Comparison of ENCODE assay signal across 21 cellular contexts in the genomic region with DNA sequence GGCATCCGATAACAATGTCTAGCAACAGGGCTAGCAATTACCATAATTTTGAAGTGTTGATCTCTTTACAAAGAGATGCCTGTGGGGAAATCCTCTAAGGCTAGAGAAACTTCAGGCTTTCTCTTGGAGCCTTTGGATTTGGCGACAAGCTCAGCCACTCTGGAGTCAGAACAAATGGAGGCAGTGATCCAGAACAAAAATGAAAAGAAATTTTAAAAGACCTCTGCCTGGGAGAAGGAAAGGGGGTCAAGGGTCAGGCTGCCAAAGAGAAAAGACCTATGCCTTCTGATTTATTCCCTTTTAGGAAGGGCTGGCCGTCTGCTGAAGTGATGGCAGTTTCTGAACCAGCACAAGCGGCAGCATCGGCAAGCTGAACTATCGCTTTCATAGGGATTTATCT.
DNase-seq lines count a peak whose midpoint lies in the region; ATAC-seq and TF ChIP-seq lines count a peak whose summit lies in the region.
"Had no signal": no experiment of that assay in that cellular context is flagged by ENCODE, and none has a peak within 500 bp of the region (broad histone marks: within the 10 kb centered on the region; RNA-seq: fewer than 3 reads in every experiment).

No MANE protein-coding gene starts in this region.

- H3K36me3 Mint-ChIP-seq in nephron (ENCODE audit: low read depth) (no peaks in the 10 kb centered on the region), type B pancreatic cell (no peaks in the 10 kb centered on the region)
- H3K36me3 Mint-ChIP-seq: CD4-positive, alpha-beta memory T cell; naive B cell had no signal

- H3K9me3 Mint-ChIP-seq in nephron, result no peaks in the 10 kb centered on the region
- no peaks in the 10 kb centered on the region for H3K9me3 Mint-ChIP-seq in type B pancreatic cell
- H3K9me3 Mint-ChIP-seq: activated T-cell treated with anti-CD3 and anti-CD28 coated beads, Interleukin-2, amount 50 U/mL, for 24 hours; CD4-positive, alpha-beta memory T cell; dendritic cell treated with granulocyte-macrophage colony-stimulating factor and Interleukin-4, amounts not matched to agents 40 ng/mL and 50 ng/mL, for 4 days; naive B cell; T-helper 1 cell treated with Interleukin-12 subunit alpha and Interleukin-12 subunit beta and Interleukin-4 antibody, amounts not matched to agents 30 μg/mL and 1 μg/mL, for 36 hours had no signal

- peaks cover 34% of the 10 kb centered on the region for H3K4me1 Mint-ChIP-seq in nephron
- peaks cover 15% of the 10 kb centered on the region for H3K4me1 Mint-ChIP-seq in type B pancreatic cell (ENCODE audit: unreplicated experiment)
- H3K4me1 Mint-ChIP-seq: naive B cell had no signal

- peaks cover 5% of the 10 kb centered on the region for H3K27me3 Mint-ChIP-seq in nephron (ENCODE audit: low read depth)
- H3K27me3 Mint-ChIP-seq in type B pancreatic cell, result no peaks in the 10 kb centered on the region

- no peak for ATAC-seq in GM21576 (IDR thresholded peaks at IDR 0.05; ENCODE audit: unreplicated experiment)
- ATAC-seq: Panc1 had no signal

- H3K27ac Mint-ChIP-seq in nephron (peak overlapping the region; percentile 42 to 93 (median 80)), type B pancreatic cell (no peak overlapping the region)
- H3K27ac Mint-ChIP-seq: activated T-cell treated with anti-CD3 and anti-CD28 coated beads, Interleukin-2, amount 50 U/mL, for 24 hours; CD4-positive, alpha-beta memory T cell; dendritic cell treated with granulocyte-macrophage colony-stimulating factor and Interleukin-4, amounts not matched to agents 40 ng/mL and 50 ng/mL, for 4 days; T-helper 1 cell treated with Interleukin-12 subunit alpha and Interleukin-12 subunit beta and Interleukin-4 antibody, amounts not matched to agents 30 μg/mL and 1 μg/mL, for 36 hours had no signal

- peak overlapping the region; percentile 2 to 57 (median 50) for H3K4me3 Mint-ChIP-seq in nephron
- H3K4me3 Mint-ChIP-seq in type B pancreatic cell, result peak overlapping the region; percentile 32
- H3K4me3 Mint-ChIP-seq: activated T-cell treated with anti-CD3 and anti-CD28 coated beads, Interleukin-2, amount 50 U/mL, for 24 hours; CD4-positive, alpha-beta memory T cell; dendritic cell treated with granulocyte-macrophage colony-stimulating factor and Interleukin-4, amounts not matched to agents 40 ng/mL and 50 ng/mL, for 4 days; naive B cell; T-helper 1 cell treated with Interleukin-12 subunit alpha and Interleukin-12 subunit beta and Interleukin-4 antibody, amounts not matched to agents 30 μg/mL and 1 μg/mL, for 36 hours had no signal

- DNase-seq in M059J (ENCODE audit: low read depth) (peak; percentile 6), ecto neural progenitor cell (ENCODE audit: low spot score) (peak; percentile 81), type B pancreatic cell (ENCODE audit: extremely low spot score, unreplicated experiment) (no peak), cerebellar nuclear complex (lab: John Stamatoyannopoulos, UW) (no peak), NCI-H2081 (lab: John Stamatoyannopoulos, UW) (no peak)
- DNase-seq: activated T-cell treated with anti-CD3 and anti-CD28 coated beads, Interleukin-2, amount 50 U/mL, for 24 hours; CD4-positive, alpha-beta memory T cell; DMS 273 treated with DMSO at 0.1 percent for 48 hours; MV-4-11; naive B cell; NCI-H146; NCI-H2171; NCI-H526; sigmoid colon; stimulated activated naive CD4-positive, alpha-beta T cell treated with Interleukin-2 at 50 U/mL for 16 hours; thyroid gland had no signal

- TF ChIP-seq CTCF in nephron (IDR thresholded peaks at IDR 0.05; ENCODE audit: unreplicated experiment in 3 of 3), result no peak
- no peak for TF ChIP-seq CTCF in type B pancreatic cell (conservative IDR thresholded peaks at IDR 0.05)

Comparison
In these comparisons a context has a peak if more than half of its experiments do, and no peak if none do; other contexts are left out.
1. DNase-seq: peak in M059J (single experiment) and ecto neural progenitor cell (single experiment); none in type B pancreatic cell (single experiment), cerebellar nuclear complex (0 of 2) and NCI-H2081 (0 of 2).